21 cellular contexts compared by ENCODE assay signal in the genomic region with DNA sequence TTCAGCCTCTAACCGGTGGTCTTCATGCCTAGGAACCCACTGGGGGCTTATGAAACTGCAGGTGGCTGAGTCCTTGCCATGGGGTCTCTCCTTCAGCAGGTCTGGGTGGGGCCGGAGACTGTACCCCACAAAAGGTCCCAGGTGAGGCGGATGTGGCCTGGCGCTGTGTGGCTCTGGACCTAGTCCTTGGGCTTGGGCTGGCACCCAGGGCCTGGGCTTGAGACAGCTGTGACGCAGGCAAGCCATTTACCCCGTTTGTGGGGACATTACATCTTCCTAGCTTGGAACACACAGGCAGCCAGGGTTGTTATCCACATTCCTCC.
"Had no signal": no experiment of that assay in that cellular context is flagged by ENCODE, and none has a peak within 500 bp of the region (broad histone marks: within the 10 kb centered on the region; RNA-seq: fewer than 3 reads in every experiment).

No MANE protein-coding gene starts in this region.

- H3K4me3 ChIP-seq: esophagus squamous epithelium, testis, uterus had no signal

- ATAC-seq: activated naive CD8-positive, alpha-beta T cell treated with anti-CD3 and anti-CD28 coated beads, Interleukin-2, amount 50 U/mL, for 24 hours; right cardiac atrium had no signal

- H3K27ac ChIP-seq: esophagus squamous epithelium, testis, uterus, VCaP had no signal

- H3K9me3 ChIP-seq: esophagus squamous epithelium, testis, uterus had no signal

- H3K27me3 ChIP-seq: testis had no signal

- H3K36me3 ChIP-seq: esophagus squamous epithelium, uterus had no signal

- DNase-seq: activated CD4-positive, alpha-beta memory T cell treated with anti-CD3 and anti-CD28 coated beads, Interleukin-2, amount 10 ng/mL, durations not matched to agents 7 days and 5 days; activated CD4-positive, alpha-beta T cell treated with anti-CD3 and anti-CD28 coated beads, Interleukin-2, amount 10 ng/mL, durations not matched to agents 24 days and 14 days; activated CD4-positive, CD25-positive, alpha-beta regulatory T cell treated with anti-CD3 and anti-CD28 coated beads, Interleukin-2, amount 50 U/mL, for 72 hours; activated CD8-positive, alpha-beta memory T cell treated with anti-CD3 and anti-CD28 coated beads, Interleukin-2, amount 50 U/mL, for 48 hours; activated naive CD8-positive, alpha-beta T cell treated with anti-CD3 and anti-CD28 coated beads, Interleukin-2, amount 50 U/mL, for 24 hours; activated T-cell treated with anti-CD3 and anti-CD28 coated beads, Interleukin-2, amount 50 U/mL, for 48 hours; amygdala; caudate nucleus; endodermal cell; esophagus squamous epithelium; foreskin melanocyte; mammary epithelial cell; nephron progenitor cell; occipital lobe; stimulated activated CD4-positive, alpha-beta T cell treated with anti-CD3 and anti-CD28 coated beads, Interleukin-2, amount 100 ng/mL, for 48 hours; stimulated activated naive CD4-positive, alpha-beta T cell treated with Interleukin-2 at 50 U/mL for 16 hours; testis; trophoblast cell; uterus had no signal
